In the genomic region with DNA sequence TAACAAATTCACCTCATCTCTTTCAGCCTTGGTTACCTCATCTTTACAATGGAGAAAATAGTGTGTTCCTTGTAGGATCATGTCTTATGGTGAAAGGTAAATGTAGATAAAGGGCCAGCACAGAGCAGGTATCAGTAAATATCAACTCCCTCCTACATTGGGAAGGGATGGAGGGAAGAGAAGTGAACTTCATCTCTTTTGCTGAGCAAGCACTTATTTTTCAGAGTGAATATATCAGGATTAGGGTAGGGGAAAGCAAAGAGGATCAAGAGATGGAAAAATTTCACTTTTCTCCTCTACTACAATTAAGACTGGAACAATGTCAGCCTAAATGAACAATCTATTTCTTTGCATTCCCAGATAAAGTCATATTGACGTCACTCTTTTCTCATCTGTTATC, we compare ENCODE assay signal across 2 cellular contexts.
TF ChIP-seq lines count a peak whose summit lies in the region.

No MANE protein-coding gene starts in this region.

TF ChIP-seq in IMR-90, 13 proteins besides CTCF, POLR2A, EP300 and RAD21:
- TF ChIP-seq MAFK (IDR thresholded peaks at IDR 0.05; ENCODE audit: low read depth, low read length) (peak; percentile 95), NFE2L2 (IDR thresholded peaks at IDR 0.05; ENCODE audit: low read depth, low read length) (no peak), FOS (IDR thresholded peaks at IDR 0.05; ENCODE audit: low read depth, low read length) (no peak)
- TF ChIP-seq, protein P1, sequence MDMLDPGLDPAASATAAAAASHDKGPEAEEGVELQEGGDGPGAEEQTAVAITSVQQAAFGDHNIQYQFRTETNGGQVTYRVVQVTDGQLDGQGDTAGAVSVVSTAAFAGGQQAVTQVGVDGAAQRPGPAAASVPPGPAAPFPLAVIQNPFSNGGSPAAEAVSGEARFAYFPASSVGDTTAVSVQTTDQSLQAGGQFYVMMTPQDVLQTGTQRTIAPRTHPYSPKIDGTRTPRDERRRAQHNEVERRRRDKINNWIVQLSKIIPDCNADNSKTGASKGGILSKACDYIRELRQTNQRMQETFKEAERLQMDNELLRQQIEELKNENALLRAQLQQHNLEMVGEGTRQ (IDR thresholded peaks at IDR 0.05; ENCODE audit: low read depth, low read length), result no peak

TF ChIP-seq in H1, 55 proteins besides CTCF, POLR2A, EP300 and RAD21:
- TF ChIP-seq MAFK (IDR thresholded peaks at IDR 0.05; ENCODE audit: low read depth, low read length) (peak; percentile 80), CHD2 (IDR thresholded peaks at IDR 0.05; ENCODE audit: low read length) (no peak)
TF ChIP-seq in H1: peak in this region for 1.
